1 cellular context compared by ENCODE assay signal in the genomic region with DNA sequence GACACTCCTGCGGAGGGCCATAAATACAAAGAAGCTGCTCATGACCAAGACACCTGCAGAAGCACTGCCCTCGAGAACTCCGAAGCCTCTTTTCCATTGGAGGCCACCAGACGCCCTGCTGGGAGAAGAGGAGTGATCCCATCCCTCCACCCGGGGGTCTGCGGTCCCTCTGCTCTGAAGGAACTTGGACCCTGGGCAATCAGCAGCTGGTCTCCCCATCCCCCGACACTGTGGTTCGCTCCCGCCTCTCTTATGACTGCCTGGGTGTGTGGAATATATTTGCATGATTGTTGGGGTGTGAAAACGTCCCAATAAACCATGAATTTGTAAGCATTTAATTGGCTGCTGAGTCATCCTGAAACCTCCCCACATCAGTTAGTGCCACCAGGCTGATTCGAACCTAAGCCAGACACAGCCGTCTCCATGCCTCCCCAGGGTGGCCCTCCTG.
TF ChIP-seq lines count a peak whose summit lies in the region.

No MANE protein-coding gene starts in this region.

TF ChIP-seq in HepG2, 621 proteins besides CTCF, POLR2A, EP300 and RAD21:
- TF ChIP-seq ZNF577 (CRISPR knock-in tag; IDR thresholded peaks at IDR 0.05; ENCODE audit: borderline replicate concordance, low read depth) (no peak), KLF13 (CRISPR knock-in tag; IDR thresholded peaks at IDR 0.05) (no peak), ZNF737 (CRISPR knock-in tag; IDR thresholded peaks at IDR 0.05; ENCODE audit: borderline replicate concordance) (no peak), SP5 (CRISPR knock-in tag; IDR thresholded peaks at IDR 0.05; ENCODE audit: borderline replicate concordance, low read depth) (no peak), BCL6 (CRISPR knock-in tag; IDR thresholded peaks at IDR 0.05) (no peak), HIVEP1 (CRISPR knock-in tag; IDR thresholded peaks at IDR 0.05) (no peak), CBX5 (CRISPR knock-in tag; IDR thresholded peaks at IDR 0.05; ENCODE audit: borderline replicate concordance) (no peak), AGO2 (optimal IDR thresholded peaks at IDR 0.05; ENCODE audit: low read depth, low read length) (no peak)
- TF ChIP-seq, protein P1, sequence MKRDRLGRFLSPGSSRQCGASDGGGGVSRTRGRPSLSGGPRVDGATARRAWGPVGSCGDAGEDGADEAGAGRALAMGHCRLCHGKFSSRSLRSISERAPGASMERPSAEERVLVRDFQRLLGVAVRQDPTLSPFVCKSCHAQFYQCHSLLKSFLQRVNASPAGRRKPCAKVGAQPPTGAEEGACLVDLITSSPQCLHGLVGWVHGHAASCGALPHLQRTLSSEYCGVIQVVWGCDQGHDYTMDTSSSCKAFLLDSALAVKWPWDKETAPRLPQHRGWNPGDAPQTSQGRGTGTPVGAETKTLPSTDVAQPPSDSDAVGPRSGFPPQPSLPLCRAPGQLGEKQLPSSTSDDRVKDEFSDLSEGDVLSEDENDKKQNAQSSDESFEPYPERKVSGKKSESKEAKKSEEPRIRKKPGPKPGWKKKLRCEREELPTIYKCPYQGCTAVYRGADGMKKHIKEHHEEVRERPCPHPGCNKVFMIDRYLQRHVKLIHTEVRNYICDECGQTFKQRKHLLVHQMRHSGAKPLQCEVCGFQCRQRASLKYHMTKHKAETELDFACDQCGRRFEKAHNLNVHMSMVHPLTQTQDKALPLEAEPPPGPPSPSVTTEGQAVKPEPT (CRISPR knock-in tag; IDR thresholded peaks at IDR 0.05; ENCODE audit: low read depth), result no peak
- TF ChIP-seq, protein P2, sequence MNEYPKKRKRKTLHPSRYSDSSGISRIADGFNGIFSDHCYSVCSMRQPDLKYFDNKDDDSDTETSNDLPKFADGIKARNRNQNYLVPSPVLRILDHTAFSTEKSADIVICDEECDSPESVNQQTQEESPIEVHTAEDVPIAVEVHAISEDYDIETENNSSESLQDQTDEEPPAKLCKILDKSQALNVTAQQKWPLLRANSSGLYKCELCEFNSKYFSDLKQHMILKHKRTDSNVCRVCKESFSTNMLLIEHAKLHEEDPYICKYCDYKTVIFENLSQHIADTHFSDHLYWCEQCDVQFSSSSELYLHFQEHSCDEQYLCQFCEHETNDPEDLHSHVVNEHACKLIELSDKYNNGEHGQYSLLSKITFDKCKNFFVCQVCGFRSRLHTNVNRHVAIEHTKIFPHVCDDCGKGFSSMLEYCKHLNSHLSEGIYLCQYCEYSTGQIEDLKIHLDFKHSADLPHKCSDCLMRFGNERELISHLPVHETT (CRISPR knock-in tag; conservative IDR thresholded peaks at IDR 0.05), result no peak
- TF ChIP-seq, protein P3, sequence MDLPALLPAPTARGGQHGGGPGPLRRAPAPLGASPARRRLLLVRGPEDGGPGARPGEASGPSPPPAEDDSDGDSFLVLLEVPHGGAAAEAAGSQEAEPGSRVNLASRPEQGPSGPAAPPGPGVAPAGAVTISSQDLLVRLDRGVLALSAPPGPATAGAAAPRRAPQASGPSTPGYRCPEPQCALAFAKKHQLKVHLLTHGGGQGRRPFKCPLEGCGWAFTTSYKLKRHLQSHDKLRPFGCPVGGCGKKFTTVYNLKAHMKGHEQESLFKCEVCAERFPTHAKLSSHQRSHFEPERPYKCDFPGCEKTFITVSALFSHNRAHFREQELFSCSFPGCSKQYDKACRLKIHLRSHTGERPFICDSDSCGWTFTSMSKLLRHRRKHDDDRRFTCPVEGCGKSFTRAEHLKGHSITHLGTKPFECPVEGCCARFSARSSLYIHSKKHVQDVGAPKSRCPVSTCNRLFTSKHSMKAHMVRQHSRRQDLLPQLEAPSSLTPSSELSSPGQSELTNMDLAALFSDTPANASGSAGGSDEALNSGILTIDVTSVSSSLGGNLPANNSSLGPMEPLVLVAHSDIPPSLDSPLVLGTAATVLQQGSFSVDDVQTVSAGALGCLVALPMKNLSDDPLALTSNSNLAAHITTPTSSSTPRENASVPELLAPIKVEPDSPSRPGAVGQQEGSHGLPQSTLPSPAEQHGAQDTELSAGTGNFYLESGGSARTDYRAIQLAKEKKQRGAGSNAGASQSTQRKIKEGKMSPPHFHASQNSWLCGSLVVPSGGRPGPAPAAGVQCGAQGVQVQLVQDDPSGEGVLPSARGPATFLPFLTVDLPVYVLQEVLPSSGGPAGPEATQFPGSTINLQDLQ (CRISPR knock-in tag; IDR thresholded peaks at IDR 0.05), result no peak
